1 cellular context compared by ENCODE assay signal in the genomic region with DNA sequence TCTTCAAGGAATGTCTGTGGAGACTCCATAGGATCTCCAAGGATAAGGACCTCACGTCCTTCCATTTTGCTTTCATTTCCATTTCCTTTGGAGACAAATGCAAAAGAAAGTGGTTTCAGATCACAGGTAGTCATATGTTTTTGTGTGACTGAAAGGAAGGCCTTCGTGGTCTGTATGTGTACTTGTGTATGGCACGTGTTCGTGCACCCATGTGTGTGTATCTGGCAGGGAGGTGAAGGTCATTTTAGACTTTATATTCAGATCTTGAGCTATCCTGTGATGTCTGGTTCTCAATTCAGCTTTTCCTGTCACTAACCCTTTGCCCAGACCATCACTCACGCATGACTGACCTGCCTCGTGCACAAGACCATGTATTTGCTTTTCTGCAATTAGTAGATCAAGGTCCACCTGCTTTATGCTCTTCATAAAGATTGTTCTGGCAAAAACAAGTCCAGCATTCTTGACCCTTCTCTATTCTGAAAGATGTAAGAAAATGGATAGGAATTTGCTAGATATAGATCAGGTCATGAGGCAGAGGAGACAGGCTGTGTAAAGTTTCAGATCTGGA.
TF ChIP-seq lines count a peak whose summit lies in the region.

No MANE protein-coding gene starts in this region.

TF ChIP-seq in HepG2, 621 proteins besides CTCF, POLR2A, EP300 and RAD21 (continued from another document and continues in another):
- TF ChIP-seq, protein P1, sequence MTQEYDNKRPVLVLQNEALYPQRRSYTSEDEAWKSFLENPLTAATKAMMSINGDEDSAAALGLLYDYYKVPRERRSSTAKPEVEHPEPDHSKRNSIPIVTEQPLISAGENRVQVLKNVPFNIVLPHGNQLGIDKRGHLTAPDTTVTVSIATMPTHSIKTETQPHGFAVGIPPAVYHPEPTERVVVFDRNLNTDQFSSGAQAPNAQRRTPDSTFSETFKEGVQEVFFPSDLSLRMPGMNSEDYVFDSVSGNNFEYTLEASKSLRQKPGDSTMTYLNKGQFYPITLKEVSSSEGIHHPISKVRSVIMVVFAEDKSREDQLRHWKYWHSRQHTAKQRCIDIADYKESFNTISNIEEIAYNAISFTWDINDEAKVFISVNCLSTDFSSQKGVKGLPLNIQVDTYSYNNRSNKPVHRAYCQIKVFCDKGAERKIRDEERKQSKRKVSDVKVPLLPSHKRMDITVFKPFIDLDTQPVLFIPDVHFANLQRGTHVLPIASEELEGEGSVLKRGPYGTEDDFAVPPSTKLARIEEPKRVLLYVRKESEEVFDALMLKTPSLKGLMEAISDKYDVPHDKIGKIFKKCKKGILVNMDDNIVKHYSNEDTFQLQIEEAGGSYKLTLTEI (CRISPR knock-in tag; conservative IDR thresholded peaks at IDR 0.05), result no peak
- TF ChIP-seq, protein P2, sequence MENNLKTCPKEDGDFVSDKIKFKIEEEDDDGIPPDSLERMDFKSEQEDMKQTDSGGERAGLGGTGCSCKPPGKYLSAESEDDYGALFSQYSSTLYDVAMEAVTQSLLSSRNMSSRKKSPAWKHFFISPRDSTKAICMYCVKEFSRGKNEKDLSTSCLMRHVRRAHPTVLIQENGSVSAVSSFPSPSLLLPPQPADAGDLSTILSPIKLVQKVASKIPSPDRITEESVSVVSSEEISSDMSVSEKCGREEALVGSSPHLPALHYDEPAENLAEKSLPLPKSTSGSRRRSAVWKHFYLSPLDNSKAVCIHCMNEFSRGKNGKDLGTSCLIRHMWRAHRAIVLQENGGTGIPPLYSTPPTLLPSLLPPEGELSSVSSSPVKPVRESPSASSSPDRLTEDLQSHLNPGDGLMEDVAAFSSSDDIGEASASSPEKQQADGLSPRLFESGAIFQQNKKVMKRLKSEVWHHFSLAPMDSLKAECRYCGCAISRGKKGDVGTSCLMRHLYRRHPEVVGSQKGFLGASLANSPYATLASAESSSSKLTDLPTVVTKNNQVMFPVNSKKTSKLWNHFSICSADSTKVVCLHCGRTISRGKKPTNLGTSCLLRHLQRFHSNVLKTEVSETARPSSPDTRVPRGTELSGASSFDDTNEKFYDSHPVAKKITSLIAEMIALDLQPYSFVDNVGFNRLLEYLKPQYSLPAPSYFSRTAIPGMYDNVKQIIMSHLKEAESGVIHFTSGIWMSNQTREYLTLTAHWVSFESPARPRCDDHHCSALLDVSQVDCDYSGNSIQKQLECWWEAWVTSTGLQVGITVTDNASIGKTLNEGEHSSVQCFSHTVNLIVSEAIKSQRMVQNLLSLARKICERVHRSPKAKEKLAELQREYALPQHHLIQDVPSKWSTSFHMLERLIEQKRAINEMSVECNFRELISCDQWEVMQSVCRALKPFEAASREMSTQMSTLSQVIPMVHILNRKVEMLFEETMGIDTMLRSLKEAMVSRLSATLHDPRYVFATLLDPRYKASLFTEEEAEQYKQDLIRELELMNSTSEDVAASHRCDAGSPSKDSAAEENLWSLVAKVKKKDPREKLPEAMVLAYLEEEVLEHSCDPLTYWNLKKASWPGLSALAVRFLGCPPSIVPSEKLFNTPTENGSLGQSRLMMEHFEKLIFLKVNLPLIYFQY (CRISPR knock-in tag; IDR thresholded peaks at IDR 0.05; ENCODE audit: borderline replicate concordance), result no peak
- TF ChIP-seq, protein P3, sequence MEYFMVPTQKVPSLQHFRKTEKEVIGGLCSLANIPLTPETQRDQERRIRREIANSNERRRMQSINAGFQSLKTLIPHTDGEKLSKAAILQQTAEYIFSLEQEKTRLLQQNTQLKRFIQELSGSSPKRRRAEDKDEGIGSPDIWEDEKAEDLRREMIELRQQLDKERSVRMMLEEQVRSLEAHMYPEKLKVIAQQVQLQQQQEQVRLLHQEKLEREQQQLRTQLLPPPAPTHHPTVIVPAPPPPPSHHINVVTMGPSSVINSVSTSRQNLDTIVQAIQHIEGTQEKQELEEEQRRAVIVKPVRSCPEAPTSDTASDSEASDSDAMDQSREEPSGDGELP (IDR thresholded peaks at IDR 0.05; ENCODE audit: borderline replicate concordance, low read depth), result no peak
- TF ChIP-seq, protein P4, sequence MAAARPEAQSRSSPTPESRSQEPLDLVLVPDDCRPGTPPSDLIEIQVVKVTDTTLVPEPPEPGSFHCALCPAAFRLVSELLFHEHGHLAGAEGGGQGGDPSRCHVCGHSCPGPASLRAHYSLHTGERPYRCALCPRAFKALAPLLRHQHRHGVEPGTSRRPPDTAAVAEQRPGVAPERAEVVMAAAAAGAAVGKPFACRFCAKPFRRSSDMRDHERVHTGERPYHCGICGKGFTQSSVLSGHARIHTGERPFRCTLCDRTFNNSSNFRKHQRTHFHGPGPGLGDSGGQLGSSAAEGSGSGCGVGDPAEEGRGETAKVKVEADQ (CRISPR knock-in tag; IDR thresholded peaks at IDR 0.05; ENCODE audit: borderline replicate concordance), result no peak
- TF ChIP-seq U2AF1 (optimal IDR thresholded peaks at IDR 0.05; ENCODE audit: low read depth, low read length) (no peak), ZNF841 (CRISPR knock-in tag; IDR thresholded peaks at IDR 0.05; ENCODE audit: borderline replicate concordance) (no peak), KDM2A (CRISPR knock-in tag; IDR thresholded peaks at IDR 0.05; ENCODE audit: borderline replicate concordance, low read depth) (no peak), ZNF687 (CRISPR knock-in tag; IDR thresholded peaks at IDR 0.05) (no peak), CREB3 (CRISPR knock-in tag; IDR thresholded peaks at IDR 0.05) (no peak), BCL6 (CRISPR knock-in tag; IDR thresholded peaks at IDR 0.05) (0 out of 2 replicates have a peak, but pooled peaks have one; percentile 22), FOXC1 (CRISPR knock-in tag; IDR thresholded peaks at IDR 0.05; ENCODE audit: borderline replicate concordance) (0 out of 2 replicates have a peak, but pooled peaks have one; percentile 49), ZNF598 (CRISPR knock-in tag; IDR thresholded peaks at IDR 0.05; ENCODE audit: borderline replicate concordance) (no peak), IRX3 (CRISPR knock-in tag; IDR thresholded peaks at IDR 0.05; ENCODE audit: borderline replicate concordance, low read depth) (no peak), ZNF766 (CRISPR knock-in tag; IDR thresholded peaks at IDR 0.05; ENCODE audit: borderline replicate concordance) (no peak), KMT2B (CRISPR knock-in tag; IDR thresholded peaks at IDR 0.05) (no peak), MEIS1 (CRISPR knock-in tag; IDR thresholded peaks at IDR 0.05; ENCODE audit: borderline replicate concordance) (no peak), ZNF747 (CRISPR knock-in tag; IDR thresholded peaks at IDR 0.05; ENCODE audit: borderline replicate concordance) (no peak), NR1H2 (CRISPR knock-in tag; IDR thresholded peaks at IDR 0.05; ENCODE audit: borderline replicate concordance, low read depth) (no peak), ZNF354B (CRISPR knock-in tag; IDR thresholded peaks at IDR 0.05) (no peak), DNMT3B (CRISPR knock-in tag; conservative IDR thresholded peaks at IDR 0.05) (no peak)
- TF ChIP-seq, protein P5, sequence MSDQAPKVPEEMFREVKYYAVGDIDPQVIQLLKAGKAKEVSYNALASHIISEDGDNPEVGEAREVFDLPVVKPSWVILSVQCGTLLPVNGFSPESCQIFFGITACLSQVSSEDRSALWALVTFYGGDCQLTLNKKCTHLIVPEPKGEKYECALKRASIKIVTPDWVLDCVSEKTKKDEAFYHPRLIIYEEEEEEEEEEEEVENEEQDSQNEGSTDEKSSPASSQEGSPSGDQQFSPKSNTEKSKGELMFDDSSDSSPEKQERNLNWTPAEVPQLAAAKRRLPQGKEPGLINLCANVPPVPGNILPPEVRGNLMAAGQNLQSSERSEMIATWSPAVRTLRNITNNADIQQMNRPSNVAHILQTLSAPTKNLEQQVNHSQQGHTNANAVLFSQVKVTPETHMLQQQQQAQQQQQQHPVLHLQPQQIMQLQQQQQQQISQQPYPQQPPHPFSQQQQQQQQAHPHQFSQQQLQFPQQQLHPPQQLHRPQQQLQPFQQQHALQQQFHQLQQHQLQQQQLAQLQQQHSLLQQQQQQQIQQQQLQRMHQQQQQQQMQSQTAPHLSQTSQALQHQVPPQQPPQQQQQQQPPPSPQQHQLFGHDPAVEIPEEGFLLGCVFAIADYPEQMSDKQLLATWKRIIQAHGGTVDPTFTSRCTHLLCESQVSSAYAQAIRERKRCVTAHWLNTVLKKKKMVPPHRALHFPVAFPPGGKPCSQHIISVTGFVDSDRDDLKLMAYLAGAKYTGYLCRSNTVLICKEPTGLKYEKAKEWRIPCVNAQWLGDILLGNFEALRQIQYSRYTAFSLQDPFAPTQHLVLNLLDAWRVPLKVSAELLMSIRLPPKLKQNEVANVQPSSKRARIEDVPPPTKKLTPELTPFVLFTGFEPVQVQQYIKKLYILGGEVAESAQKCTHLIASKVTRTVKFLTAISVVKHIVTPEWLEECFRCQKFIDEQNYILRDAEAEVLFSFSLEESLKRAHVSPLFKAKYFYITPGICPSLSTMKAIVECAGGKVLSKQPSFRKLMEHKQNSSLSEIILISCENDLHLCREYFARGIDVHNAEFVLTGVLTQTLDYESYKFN (CRISPR knock-in tag; conservative IDR thresholded peaks at IDR 0.05), result peak; percentile 69
- TF ChIP-seq, protein P6, sequence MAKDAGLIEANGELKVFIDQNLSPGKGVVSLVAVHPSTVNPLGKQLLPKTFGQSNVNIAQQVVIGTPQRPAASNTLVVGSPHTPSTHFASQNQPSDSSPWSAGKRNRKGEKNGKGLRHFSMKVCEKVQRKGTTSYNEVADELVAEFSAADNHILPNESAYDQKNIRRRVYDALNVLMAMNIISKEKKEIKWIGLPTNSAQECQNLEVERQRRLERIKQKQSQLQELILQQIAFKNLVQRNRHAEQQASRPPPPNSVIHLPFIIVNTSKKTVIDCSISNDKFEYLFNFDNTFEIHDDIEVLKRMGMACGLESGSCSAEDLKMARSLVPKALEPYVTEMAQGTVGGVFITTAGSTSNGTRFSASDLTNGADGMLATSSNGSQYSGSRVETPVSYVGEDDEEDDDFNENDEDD (CRISPR knock-in tag; IDR thresholded peaks at IDR 0.05; ENCODE audit: borderline replicate concordance), result no peak
- TF ChIP-seq, protein P7, sequence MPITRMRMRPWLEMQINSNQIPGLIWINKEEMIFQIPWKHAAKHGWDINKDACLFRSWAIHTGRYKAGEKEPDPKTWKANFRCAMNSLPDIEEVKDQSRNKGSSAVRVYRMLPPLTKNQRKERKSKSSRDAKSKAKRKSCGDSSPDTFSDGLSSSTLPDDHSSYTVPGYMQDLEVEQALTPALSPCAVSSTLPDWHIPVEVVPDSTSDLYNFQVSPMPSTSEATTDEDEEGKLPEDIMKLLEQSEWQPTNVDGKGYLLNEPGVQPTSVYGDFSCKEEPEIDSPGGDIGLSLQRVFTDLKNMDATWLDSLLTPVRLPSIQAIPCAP (CRISPR knock-in tag; IDR thresholded peaks at IDR 0.05; ENCODE audit: low read depth), result no peak
- TF ChIP-seq, protein P8, sequence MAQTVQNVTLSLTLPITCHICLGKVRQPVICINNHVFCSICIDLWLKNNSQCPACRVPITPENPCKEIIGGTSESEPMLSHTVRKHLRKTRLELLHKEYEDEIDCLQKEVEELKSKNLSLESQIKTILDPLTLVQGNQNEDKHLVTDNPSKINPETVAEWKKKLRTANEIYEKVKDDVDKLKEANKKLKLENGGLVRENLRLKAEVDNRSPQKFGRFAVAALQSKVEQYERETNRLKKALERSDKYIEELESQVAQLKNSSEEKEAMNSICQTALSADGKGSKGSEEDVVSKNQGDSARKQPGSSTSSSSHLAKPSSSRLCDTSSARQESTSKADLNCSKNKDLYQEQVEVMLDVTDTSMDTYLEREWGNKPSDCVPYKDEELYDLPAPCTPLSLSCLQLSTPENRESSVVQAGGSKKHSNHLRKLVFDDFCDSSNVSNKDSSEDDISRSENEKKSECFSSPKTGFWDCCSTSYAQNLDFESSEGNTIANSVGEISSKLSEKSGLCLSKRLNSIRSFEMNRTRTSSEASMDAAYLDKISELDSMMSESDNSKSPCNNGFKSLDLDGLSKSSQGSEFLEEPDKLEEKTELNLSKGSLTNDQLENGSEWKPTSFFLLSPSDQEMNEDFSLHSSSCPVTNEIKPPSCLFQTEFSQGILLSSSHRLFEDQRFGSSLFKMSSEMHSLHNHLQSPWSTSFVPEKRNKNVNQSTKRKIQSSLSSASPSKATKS (CRISPR knock-in tag; IDR thresholded peaks at IDR 0.05), result no peak
- TF ChIP-seq, protein P9, sequence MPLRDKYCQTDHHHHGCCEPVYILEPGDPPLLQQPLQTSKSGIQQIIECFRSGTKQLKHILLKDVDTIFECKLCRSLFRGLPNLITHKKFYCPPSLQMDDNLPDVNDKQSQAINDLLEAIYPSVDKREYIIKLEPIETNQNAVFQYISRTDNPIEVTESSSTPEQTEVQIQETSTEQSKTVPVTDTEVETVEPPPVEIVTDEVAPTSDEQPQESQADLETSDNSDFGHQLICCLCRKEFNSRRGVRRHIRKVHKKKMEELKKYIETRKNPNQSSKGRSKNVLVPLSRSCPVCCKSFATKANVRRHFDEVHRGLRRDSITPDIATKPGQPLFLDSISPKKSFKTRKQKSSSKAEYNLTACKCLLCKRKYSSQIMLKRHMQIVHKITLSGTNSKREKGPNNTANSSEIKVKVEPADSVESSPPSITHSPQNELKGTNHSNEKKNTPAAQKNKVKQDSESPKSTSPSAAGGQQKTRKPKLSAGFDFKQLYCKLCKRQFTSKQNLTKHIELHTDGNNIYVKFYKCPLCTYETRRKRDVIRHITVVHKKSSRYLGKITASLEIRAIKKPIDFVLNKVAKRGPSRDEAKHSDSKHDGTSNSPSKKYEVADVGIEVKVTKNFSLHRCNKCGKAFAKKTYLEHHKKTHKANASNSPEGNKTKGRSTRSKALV (CRISPR knock-in tag; IDR thresholded peaks at IDR 0.05), result no peak
